ENCODE assay signal across 17 cellular contexts in the genomic region with DNA sequence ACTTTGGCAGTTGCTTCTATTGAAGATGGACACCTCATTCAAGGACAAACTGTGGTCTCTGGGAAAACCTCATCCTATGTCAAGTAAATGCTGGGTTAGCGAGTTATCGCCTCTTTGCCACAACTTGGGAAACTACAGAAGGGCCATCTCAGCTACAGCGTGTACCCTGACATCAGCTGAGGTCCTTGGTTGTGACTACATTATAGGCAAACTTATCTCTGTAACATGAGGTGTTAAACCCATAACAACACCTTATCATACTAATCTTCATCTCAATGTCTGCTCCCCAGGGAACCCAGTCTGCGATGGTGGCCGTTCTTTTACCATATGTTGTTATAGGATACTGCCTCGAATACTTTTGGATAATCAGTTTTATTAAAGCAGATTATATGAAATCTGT.
DNase-seq lines count a peak whose midpoint lies in the region; ATAC-seq lines count a peak whose summit lies in the region.
"Had no signal": no experiment of that assay in that cellular context is flagged by ENCODE, and none has a peak within 500 bp of the region (broad histone marks: within the 10 kb centered on the region; RNA-seq: fewer than 3 reads in every experiment).

No MANE protein-coding gene starts in this region.

- H3K9ac ChIP-seq in GM23248 = no peak overlapping the region
- H3K9ac ChIP-seq: BLaER1 had no signal

- ATAC-seq in HG03432 (IDR thresholded peaks at IDR 0.05; ENCODE audit: unreplicated experiment) = no peak
- ATAC-seq: HepG2 had no signal

- no peak overlapping the region for H2AFZ ChIP-seq in GM23248

- no peaks in the 10 kb centered on the region for H3K9me2 ChIP-seq in GM23248 (ENCODE audit: insufficient read depth)

- H3K4me3 ChIP-seq in GM23248 = no peak overlapping the region
- H3K4me3 ChIP-seq: BLaER1 had no signal

- no peaks in the 10 kb centered on the region for H3K79me2 ChIP-seq in GM23248 (ENCODE audit: insufficient read depth)

- H3K9me3 ChIP-seq in GM23248 (ENCODE audit: low read depth) = no peaks in the 10 kb centered on the region
- H3K9me3 ChIP-seq: BLaER1, Caco-2 had no signal

- no peaks in the 10 kb centered on the region for H4K20me1 ChIP-seq in GM23248 (ENCODE audit: insufficient read depth)
- H4K20me1 ChIP-seq: BLaER1 had no signal

- H3K4me1 ChIP-seq in GM23248 (ENCODE audit: insufficient read depth) = no peaks in the 10 kb centered on the region
- H3K4me1 ChIP-seq: BLaER1, Caco-2 had no signal

- DNase-seq in D341Med (ENCODE audit: low spot score) = peak; percentile 63
- DNase-seq in NCI-H524 treated with DMSO at 0.1 percent for 48 hours (lab: John Stamatoyannopoulos, UW) = peak; percentile 76
- peak; percentile 54 for DNase-seq in SK-N-DZ (ENCODE audit: low spot score)
- peak; percentile 10 for DNase-seq in iPS-NIHi11 (ENCODE audit: low spot score)
- no peak for DNase-seq in stimulated activated CD4-positive, alpha-beta T cell treated with anti-CD3 and anti-CD28 coated beads, Interleukin-12 subunit alpha, Interleukin-12 subunit beta, amount 100 ng/mL, for 4 hours
- no peak for DNase-seq in GM23248
- no peak for DNase-seq in NCI-H2081 treated with DMSO at 0.1 percent for 48 hours (lab: John Stamatoyannopoulos, UW)
- DNase-seq: 8988T; AML-193; Caco-2; CD8-positive, alpha-beta memory T cell; DMS 273 treated with DMSO at 0.1 percent for 48 hours; GOT3; H9 had no signal

- H3K4me2 ChIP-seq in GM23248 (ENCODE audit: unreplicated experiment) = no peak overlapping the region
- H3K4me2 ChIP-seq: BLaER1 had no signal

- no peak overlapping the region for H3K27ac ChIP-seq in GM23248
- H3K27ac ChIP-seq: BLaER1 had no signal

- WGBS in GM23248 (ENCODE audit: low coverage in 1 of 2, low lambda C conversion rate in 2 of 2, missing lambda C conversion rate in 2 of 2), 2 experiments = 33 to 41% methylated on average over 6 of the region's 6 CpGs

- no peaks in the 10 kb centered on the region for H3K27me3 ChIP-seq in GM23248 (replicated peaks; ENCODE audit: insufficient read depth)
- H3K27me3 ChIP-seq: BLaER1 had no signal

- H3F3A ChIP-seq in GM23248 (ENCODE audit: insufficient read depth) = no peaks in the 10 kb centered on the region

- in situ Hi-C loops in GM23248 (cut with MboI) = no loop called here

- no peaks in the 10 kb centered on the region for H3K36me3 ChIP-seq in GM23248 (ENCODE audit: low read depth)
- H3K36me3 ChIP-seq: BLaER1 had no signal

Comparison
In these comparisons a context has a peak if more than half of its experiments do, and no peak if none do; other contexts are left out.
1. DNase-seq: peak in D341Med (single experiment), NCI-H524 treated with DMSO at 0.1 percent for 48 hours (single experiment), SK-N-DZ (single experiment) and iPS-NIHi11 (single experiment); none in stimulated activated CD4-positive, alpha-beta T cell treated with anti-CD3 and anti-CD28 coated beads, Interleukin-12 subunit alpha, Interleukin-12 subunit beta, amount 100 ng/mL, for 4 hours (single experiment), GM23248 (single experiment) and NCI-H2081 treated with DMSO at 0.1 percent for 48 hours (single experiment).